Comparison of ENCODE assay signal across 8 cellular contexts in genomic region chr7:74027124-74027682, GRCh38. TPM values are rescaled to one million over a fixed set of nuclear protein-coding genes. Genes with fewer than 3 reads are reported as not detected.
DNase-seq lines count a peak whose midpoint lies in the region; ATAC-seq and TF ChIP-seq lines count a peak whose summit lies in the region.

No MANE protein-coding gene starts in this region.

- ATAC-seq in right lobe of liver: peak; percentile 4 to 14 (median 8)
- peak; percentile 39 for ATAC-seq in stimulated activated naive CD8-positive, alpha-beta T cell treated with anti-CD3 and anti-CD28 coated beads, Interleukin-15, amount 100 ng/mL, for 72 hours
- ATAC-seq in GM18868 (IDR thresholded peaks at IDR 0.05; ENCODE audit: unreplicated experiment): no peak
- ATAC-seq in HG02973 (IDR thresholded peaks at IDR 0.05; ENCODE audit: unreplicated experiment): no peak
- no peak for ATAC-seq in GM18505 (IDR thresholded peaks at IDR 0.05; ENCODE audit: unreplicated experiment)

- peaks cover 0 to 8% (median 2%) of the 10 kb centered on the region in 4 donors for H3K4me1 ChIP-seq in right lobe of liver

- no peak overlapping the region for H3K27ac Mint-ChIP-seq in HFFc6
- H3K27ac Mint-ChIP-seq in stimulated activated naive CD8-positive, alpha-beta T cell treated with anti-CD3 and anti-CD28 coated beads, Interleukin-15, amount 100 ng/mL, for 72 hours: no peak overlapping the region

- WGBS in right lobe of liver (ENCODE audit: insufficient coverage, low coverage, low lambda C conversion rate, missing lambda C conversion rate): no CpG with 5 or more reads among the region's 10 CpGs

- H3K36me3 Mint-ChIP-seq in HFFc6 (ENCODE audit: low read depth): no peaks in the 10 kb centered on the region

- no peaks in the 10 kb centered on the region for H3K27me3 ChIP-seq in right lobe of liver

- TF ChIP-seq CTCF in HFFc6 (IDR thresholded peaks at IDR 0.05) (peak; percentile 1; the same call in 1 of the 2 replicates), right lobe of liver (IDR thresholded peaks at IDR 0.05) (no peak), GM10266 (IDR thresholded peaks at IDR 0.05; ENCODE audit: control insufficient read depth, insufficient read depth, low read depth, missing control alignments) (no peak)

- peak overlapping the region; percentile 4; the same call in 1 of the 2 replicates for H3K4me3 Mint-ChIP-seq in HFFc6
- no peak overlapping the region for H3K4me3 Mint-ChIP-seq in stimulated activated naive CD8-positive, alpha-beta T cell treated with anti-CD3 and anti-CD28 coated beads, Interleukin-15, amount 100 ng/mL, for 72 hours

- H3K9me3 Mint-ChIP-seq in HFFc6: no peaks in the 10 kb centered on the region
- H3K9me3 Mint-ChIP-seq in stimulated activated naive CD8-positive, alpha-beta T cell treated with anti-CD3 and anti-CD28 coated beads, Interleukin-15, amount 100 ng/mL, for 72 hours: no peaks in the 10 kb centered on the region

- peaks cover 20% of the 10 kb centered on the region for H3K27me3 Mint-ChIP-seq in HFFc6 (ENCODE audit: insufficient read depth)
- peaks cover 88% of the 10 kb centered on the region for H3K27me3 Mint-ChIP-seq in stimulated activated naive CD8-positive, alpha-beta T cell treated with anti-CD3 and anti-CD28 coated beads, Interleukin-15, amount 100 ng/mL, for 72 hours

- H3K4me1 Mint-ChIP-seq in HFFc6 (ENCODE audit: low read depth): peaks cover 62% of the 10 kb centered on the region
- peaks cover 33% of the 10 kb centered on the region for H3K4me1 Mint-ChIP-seq in stimulated activated naive CD8-positive, alpha-beta T cell treated with anti-CD3 and anti-CD28 coated beads, Interleukin-15, amount 100 ng/mL, for 72 hours

- peak overlapping the region; percentile 60 for H3K27ac ChIP-seq in angular gyrus (ENCODE audit: low read depth, low read length)
- H3K27ac ChIP-seq in right lobe of liver: no peak overlapping the region

- H3K9me3 ChIP-seq in right lobe of liver: no peaks in the 10 kb centered on the region

- H3K4me3 ChIP-seq in right lobe of liver: no peak overlapping the region

- TF ChIP-seq POLR2A in right lobe of liver (IDR thresholded peaks at IDR 0.05) (no peak), GM18505 (IDR thresholded peaks at IDR 0.05; ENCODE audit: borderline replicate concordance, extremely low read depth, insufficient read depth, insufficient read length) (no peak)

- intact Hi-C loops in right lobe of liver (cut with DNase I): loop anchor here (5.0 kb wide), 1 partner anchor 160 kb away; no protein-coding TSS in a partner anchor

- H3K36me3 ChIP-seq in right lobe of liver: no peaks in the 10 kb centered on the region

- DNase-seq in HFFc6: no peak
- DNase-seq in right lobe of liver: no peak
- DNase-seq in stimulated activated naive CD8-positive, alpha-beta T cell treated with anti-CD3 and anti-CD28 coated beads, Interleukin-15, amount 100 ng/mL, for 72 hours: no peak
- no peak for DNase-seq in GM10266 (ENCODE audit: extremely low spot score)

RNA-seq across cellular contexts. Expression of gene ELN, which starts 0.8 kb away (rescaled TPM):
- 10 to 100 TPM in 5 of 6 experiments, 1 to 10 TPM in 1; 4.7 to 25.8 (median 19.1) TPM for total RNA-seq in HFFc6 (2021; fragmentation: NEBNext Ultra II Directional; extraction: Animal tissue kit (Norgen Biotek cat#: 25700))
- 10 to 100 TPM in 1 of 6 experiments, 1 to 10 TPM in 5; 3.0 to 11.7 (median 5.3) TPM for total RNA-seq in right lobe of liver

RNA-seq across cellular contexts. Expression of gene LIMK1, which starts 56.4 kb away (rescaled TPM):
- total RNA-seq in HFFc6 (2021; fragmentation: NEBNext Ultra II Directional; extraction: Animal tissue kit (Norgen Biotek cat#: 25700)): 10 to 100 TPM; 57.8 to 75.6 (median 67.2) TPM
- 1 to 10 TPM; 3.1 to 9.9 (median 5.8) TPM for total RNA-seq in right lobe of liver

Comparison
In these comparisons a context has a peak if more than half of its experiments do, and no peak if none do; other contexts are left out.
1. ATAC-seq: peak in right lobe of liver (4 of 4) and stimulated activated naive CD8-positive, alpha-beta T cell treated with anti-CD3 and anti-CD28 coated beads, Interleukin-15, amount 100 ng/mL, for 72 hours (single experiment); none in GM18868 (single experiment), HG02973 (single experiment) and GM18505 (single experiment).
2. RNA of gene LIMK1, which starts 56.4 kb away (total RNA-seq): 57.8 to 75.6 TPM in HFFc6; 3.1 to 9.9 TPM in right lobe of liver; every median in the first group is over 4 times any median in the second.